ENCODE assay signal across 22 cellular contexts in the genomic region with DNA sequence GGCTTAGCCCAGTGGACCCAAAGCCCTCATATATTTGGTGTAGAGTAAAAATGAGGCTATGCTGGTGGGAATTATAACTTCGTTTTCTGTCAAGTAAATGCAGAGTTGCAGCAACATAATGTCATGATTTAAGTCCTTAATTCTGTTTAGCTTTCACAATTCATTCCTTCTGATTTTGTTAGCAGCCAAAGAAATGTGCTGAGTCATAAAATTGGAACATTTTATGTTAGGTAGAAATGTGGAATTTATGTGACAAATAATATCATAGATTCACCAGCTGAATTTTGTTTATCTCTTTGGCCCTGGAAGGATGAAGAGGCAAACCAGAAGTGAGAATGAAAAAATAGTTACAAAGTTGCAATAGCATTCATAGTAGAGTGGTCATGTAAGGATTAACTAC.
"Had no signal": no experiment of that assay in that cellular context is flagged by ENCODE, and none has a peak within 500 bp of the region (broad histone marks: within the 10 kb centered on the region; RNA-seq: fewer than 3 reads in every experiment).

No MANE protein-coding gene starts in this region.

- H3K36me3 ChIP-seq: breast epithelium, esophagus muscularis mucosa, gastroesophageal sphincter, heart left ventricle, neural progenitor cell, right atrium auricular region, tibial nerve, vagina had no signal

- H3K27me3 ChIP-seq: breast epithelium, esophagus muscularis mucosa, gastroesophageal sphincter, heart left ventricle, neural progenitor cell, right atrium auricular region, tibial nerve, vagina had no signal

- H3K4me2 ChIP-seq: neural progenitor cell had no signal

- ATAC-seq: activated CD8-positive, alpha-beta T cell treated with anti-CD3 and anti-CD28 coated beads for 36 hours; gastroesophageal sphincter; heart left ventricle; mucosa of descending colon; naive thymus-derived CD4-positive, alpha-beta T cell had no signal

- H3K4me3 ChIP-seq: breast epithelium, esophagus muscularis mucosa, gastroesophageal sphincter, heart left ventricle, mucosa of descending colon, neural progenitor cell, right atrium auricular region, skin epidermis, tibial nerve, vagina had no signal

- H3K4me1 ChIP-seq: breast epithelium, esophagus muscularis mucosa, gastroesophageal sphincter, right atrium auricular region, tibial nerve, vagina had no signal

- DNase-seq: activated CD4-positive, alpha-beta T cell treated with anti-CD3 and anti-CD28 coated beads, Interleukin-2, amount 10 ng/mL, durations not matched to agents 24 days and 14 days; activated CD8-positive, alpha-beta T cell treated with anti-CD3 and anti-CD28 coated beads for 36 hours; activated naive CD4-positive, alpha-beta T cell treated with Interleukin-2 at 50 U/mL for 16 hours; activated naive CD8-positive, alpha-beta T cell treated with anti-CD3 and anti-CD28 coated beads, Interleukin-2, amount 10 ng/mL, durations not matched to agents 7 days and 5 days; activated T-cell treated with anti-CD3 and anti-CD28 coated beads, Interleukin-2, amount 50 U/mL, for 24 hours; anterior cingulate cortex; cerebellar nuclear complex; effector CD8-positive, alpha-beta T cell; heart left ventricle; immature natural killer cell; mucosa of descending colon; naive thymus-derived CD4-positive, alpha-beta T cell; stimulated activated CD4-positive, alpha-beta T cell treated with anti-CD3 and anti-CD28 coated beads, Interleukin-2, amount 100 ng/mL, for 48 hours; T1000 had no signal

- H3K9ac ChIP-seq: neural progenitor cell had no signal

- H2AFZ ChIP-seq: neural progenitor cell had no signal

- H3K27ac ChIP-seq: breast epithelium, esophagus muscularis mucosa, gastroesophageal sphincter, heart left ventricle, neural progenitor cell, right atrium auricular region, skin epidermis, tibial nerve, vagina had no signal

- H3K9me3 ChIP-seq: breast epithelium, esophagus muscularis mucosa, gastroesophageal sphincter, heart left ventricle, mucosa of descending colon, right atrium auricular region, tibial nerve, vagina had no signal
